10 cellular contexts compared by ENCODE assay signal in genomic region chr2:37768491-37768925, GRCh38.
DNase-seq lines count a peak whose midpoint lies in the region; ATAC-seq and TF ChIP-seq lines count a peak whose summit lies in the region.
"Had no signal": no experiment of that assay in that cellular context is flagged by ENCODE, and none has a peak within 500 bp of the region (broad histone marks: within the 10 kb centered on the region; RNA-seq: fewer than 3 reads in every experiment).

No MANE protein-coding gene starts in this region.

- POLR2A ChIA-PET in activated CD4-positive, alpha-beta T cell treated with anti-CD3 and anti-CD28 coated beads for 36 hours (lab: Charles Lee) = interaction anchor here (0.6 kb wide), 1 partner anchor 12 kb away, joined by 3 read pairs; no protein-coding TSS in a partner anchor

- H3K4me1 Mint-ChIP-seq in activated CD4-positive, alpha-beta T cell treated with anti-CD3 and anti-CD28 coated beads for 36 hours = peaks cover 2% of the 10 kb centered on the region

- H3K4me3 ChIP-seq in GM12864 (ENCODE audit: low read depth, low read length) (no peak overlapping the region), smooth muscle cell (no peak overlapping the region)

- peak overlapping the region; percentile 38 for H3K9ac ChIP-seq in smooth muscle cell (ENCODE audit: low read depth)

- TF ChIP-seq CTCF in GM12864 (IDR thresholded peaks at IDR 0.05; ENCODE audit: low read depth, low read length, missing control alignments) (no peak), smooth muscle cell (IDR thresholded peaks at IDR 0.05; ENCODE audit: borderline replicate concordance, insufficient read depth, poor library complexity, severe bottlenecking) (no peak)

- H3K27ac Mint-ChIP-seq in activated CD4-positive, alpha-beta T cell treated with anti-CD3 and anti-CD28 coated beads for 36 hours = no peak overlapping the region
- H3K27ac Mint-ChIP-seq: activated T-cell treated with anti-CD3 and anti-CD28 coated beads, Interleukin-2, amount 50 U/mL, for 24 hours had no signal

- WGBS in smooth muscle cell (ENCODE audit: low lambda C conversion rate) = 0% methylated on average over 4 of the region's 4 CpGs

- no peaks in the 10 kb centered on the region for H3K27me3 ChIP-seq in smooth muscle cell (ENCODE audit: low read depth)

- H3K4me2 ChIP-seq in smooth muscle cell = peak overlapping the region; percentile 10

- H3K36me3 Mint-ChIP-seq in activated CD4-positive, alpha-beta T cell treated with anti-CD3 and anti-CD28 coated beads for 36 hours (ENCODE audit: low read depth) = no peaks in the 10 kb centered on the region

- H3K9me3 ChIP-seq in smooth muscle cell (replicated peaks; ENCODE audit: low read depth) = no peaks in the 10 kb centered on the region

- DNase-seq in GM12864 (ENCODE audit: low read depth) (peak; percentile 4), T1000 (lab: John Stamatoyannopoulos, UW) (peak; percentile 63), left cardiac atrium (no peak), smooth muscle cell (lab: John Stamatoyannopoulos, UW; ENCODE audit: unreplicated experiment) (no peak), NCI-H146 (lab: John Stamatoyannopoulos, UW) (no peak)
- no peak for DNase-seq in activated CD4-positive, alpha-beta T cell treated with anti-CD3 and anti-CD28 coated beads for 36 hours
- DNase-seq: activated T-cell treated with anti-CD3 and anti-CD28 coated beads, Interleukin-2, amount 50 U/mL, for 24 hours; left colon had no signal

- H3K9me3 Mint-ChIP-seq in activated CD4-positive, alpha-beta T cell treated with anti-CD3 and anti-CD28 coated beads for 36 hours (ENCODE audit: low read depth) = no peaks in the 10 kb centered on the region
- H3K9me3 Mint-ChIP-seq: activated T-cell treated with anti-CD3 and anti-CD28 coated beads, Interleukin-2, amount 50 U/mL, for 24 hours had no signal

- H3K36me3 ChIP-seq in smooth muscle cell (ENCODE audit: low read depth) = no peaks in the 10 kb centered on the region

- H3F3A ChIP-seq in smooth muscle cell (ENCODE audit: low read depth) = peaks cover 21% of the 10 kb centered on the region

- no peak overlapping the region for H2AFZ ChIP-seq in smooth muscle cell (ENCODE audit: low read depth)

- no peaks in the 10 kb centered on the region for H4K20me1 ChIP-seq in smooth muscle cell (ENCODE audit: low read depth)

- ATAC-seq in left cardiac atrium = peak; percentile 87 to 96
- ATAC-seq in GM18873 (IDR thresholded peaks at IDR 0.05; ENCODE audit: low FRiP score, unreplicated experiment) = no peak
- no peak for ATAC-seq in GM18867 (IDR thresholded peaks at IDR 0.05; ENCODE audit: unreplicated experiment)
- ATAC-seq in activated CD4-positive, alpha-beta T cell treated with anti-CD3 and anti-CD28 coated beads for 36 hours = no peak
- ATAC-seq: left colon had no signal

- no peaks in the 10 kb centered on the region for H3K27me3 Mint-ChIP-seq in activated CD4-positive, alpha-beta T cell treated with anti-CD3 and anti-CD28 coated beads for 36 hours
- H3K27me3 Mint-ChIP-seq: activated T-cell treated with anti-CD3 and anti-CD28 coated beads, Interleukin-2, amount 50 U/mL, for 24 hours had no signal

- peak overlapping the region; percentile 85 for H3K27ac ChIP-seq in smooth muscle cell (ENCODE audit: low read depth)

- CTCF ChIA-PET in activated CD4-positive, alpha-beta T cell treated with anti-CD3 and anti-CD28 coated beads for 36 hours (lab: Charles Lee) = interaction anchor here (0.6 kb wide), 1 partner anchor 75 kb away, joined by 5 read pairs; no protein-coding TSS in a partner anchor

- no peaks in the 10 kb centered on the region for H3K79me2 ChIP-seq in smooth muscle cell (ENCODE audit: low read depth)

- intact Hi-C loops in left cardiac atrium (cut with DNase I) = no loop called here
- intact Hi-C loops in activated CD4-positive, alpha-beta T cell treated with anti-CD3 and anti-CD28 coated beads for 36 hours (cut with DNase I, micrococcal nuclease) = no loop called here

- peaks cover 21% of the 10 kb centered on the region for H3K4me1 ChIP-seq in smooth muscle cell (ENCODE audit: low read depth)

- no peak overlapping the region for H3K4me3 Mint-ChIP-seq in activated CD4-positive, alpha-beta T cell treated with anti-CD3 and anti-CD28 coated beads for 36 hours
- H3K4me3 Mint-ChIP-seq: activated T-cell treated with anti-CD3 and anti-CD28 coated beads, Interleukin-2, amount 50 U/mL, for 24 hours had no signal

Comparison
In these comparisons a context has a peak if more than half of its experiments do, and no peak if none do; other contexts are left out.
1. DNase-seq: peak in GM12864 (single experiment) and T1000 (single experiment); none in left cardiac atrium (single experiment), smooth muscle cell (single experiment), activated CD4-positive, alpha-beta T cell treated with anti-CD3 and anti-CD28 coated beads for 36 hours (single experiment) and NCI-H146 (single experiment).
2. ATAC-seq: peak in left cardiac atrium (2 of 2); none in GM18873 (single experiment), GM18867 (single experiment) and activated CD4-positive, alpha-beta T cell treated with anti-CD3 and anti-CD28 coated beads for 36 hours (single experiment).